ENCODE assay signal across 1 cellular context in genomic region chr16:2609827-2610470, GRCh38.
TF ChIP-seq lines count a peak whose summit lies in the region.

No MANE protein-coding gene starts in this region.

TF ChIP-seq in HepG2, 621 proteins besides CTCF, POLR2A, EP300 and RAD21 (continued from another document):
- TF ChIP-seq, protein P1, sequence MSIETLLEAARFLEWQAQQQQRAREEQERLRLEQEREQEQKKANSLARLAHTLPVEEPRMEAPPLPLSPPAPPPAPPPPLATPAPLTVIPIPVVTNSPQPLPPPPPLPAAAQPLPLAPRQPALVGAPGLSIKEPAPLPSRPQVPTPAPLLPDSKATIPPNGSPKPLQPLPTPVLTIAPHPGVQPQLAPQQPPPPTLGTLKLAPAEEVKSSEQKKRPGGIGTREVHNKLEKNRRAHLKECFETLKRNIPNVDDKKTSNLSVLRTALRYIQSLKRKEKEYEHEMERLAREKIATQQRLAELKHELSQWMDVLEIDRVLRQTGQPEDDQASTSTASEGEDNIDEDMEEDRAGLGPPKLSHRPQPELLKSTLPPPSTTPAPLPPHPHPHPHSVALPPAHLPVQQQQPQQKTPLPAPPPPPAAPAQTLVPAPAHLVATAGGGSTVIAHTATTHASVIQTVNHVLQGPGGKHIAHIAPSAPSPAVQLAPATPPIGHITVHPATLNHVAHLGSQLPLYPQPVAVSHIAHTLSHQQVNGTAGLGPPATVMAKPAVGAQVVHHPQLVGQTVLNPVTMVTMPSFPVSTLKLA (IDR thresholded peaks at IDR 0.05): no peak
- TF ChIP-seq KDM2A (CRISPR knock-in tag; IDR thresholded peaks at IDR 0.05; ENCODE audit: borderline replicate concordance, low read depth) (0 out of 2 replicates have a peak, but pooled peaks have one; percentile 16), POLR2AphosphoS5 (IDR thresholded peaks at IDR 0.05; ENCODE audit: low read depth, low read length) (0 out of 2 replicates have a peak, but pooled peaks have one; percentile 15), MED1 (CRISPR knock-in tag; IDR thresholded peaks at IDR 0.05) (no peak)
- TF ChIP-seq, protein P2, sequence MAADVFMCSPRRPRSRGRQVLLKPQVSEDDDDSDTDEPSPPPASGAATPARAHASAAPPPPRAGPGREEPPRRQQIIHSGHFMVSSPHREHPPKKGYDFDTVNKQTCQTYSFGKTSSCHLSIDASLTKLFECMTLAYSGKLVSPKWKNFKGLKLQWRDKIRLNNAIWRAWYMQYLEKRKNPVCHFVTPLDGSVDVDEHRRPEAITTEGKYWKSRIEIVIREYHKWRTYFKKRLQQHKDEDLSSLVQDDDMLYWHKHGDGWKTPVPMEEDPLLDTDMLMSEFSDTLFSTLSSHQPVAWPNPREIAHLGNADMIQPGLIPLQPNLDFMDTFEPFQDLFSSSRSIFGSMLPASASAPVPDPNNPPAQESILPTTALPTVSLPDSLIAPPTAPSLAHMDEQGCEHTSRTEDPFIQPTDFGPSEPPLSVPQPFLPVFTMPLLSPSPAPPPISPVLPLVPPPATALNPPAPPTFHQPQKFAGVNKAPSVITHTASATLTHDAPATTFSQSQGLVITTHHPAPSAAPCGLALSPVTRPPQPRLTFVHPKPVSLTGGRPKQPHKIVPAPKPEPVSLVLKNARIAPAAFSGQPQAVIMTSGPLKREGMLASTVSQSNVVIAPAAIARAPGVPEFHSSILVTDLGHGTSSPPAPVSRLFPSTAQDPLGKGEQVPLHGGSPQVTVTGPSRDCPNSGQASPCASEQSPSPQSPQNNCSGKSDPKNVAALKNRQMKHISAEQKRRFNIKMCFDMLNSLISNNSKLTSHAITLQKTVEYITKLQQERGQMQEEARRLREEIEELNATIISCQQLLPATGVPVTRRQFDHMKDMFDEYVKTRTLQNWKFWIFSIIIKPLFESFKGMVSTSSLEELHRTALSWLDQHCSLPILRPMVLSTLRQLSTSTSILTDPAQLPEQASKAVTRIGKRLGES (CRISPR knock-in tag; IDR thresholded peaks at IDR 0.05; ENCODE audit: borderline replicate concordance): no peak
